ENCODE assay signal across 13 cellular contexts in genomic region chr2:6309415-6310185, GRCh38.
DNase-seq lines count a peak whose midpoint lies in the region; ATAC-seq and TF ChIP-seq lines count a peak whose summit lies in the region.
"Had no signal": no experiment of that assay in that cellular context is flagged by ENCODE, and none has a peak within 500 bp of the region (broad histone marks: within the 10 kb centered on the region; RNA-seq: fewer than 3 reads in every experiment).

No MANE protein-coding gene starts in this region.

- H3K4me3 ChIP-seq in brain microvascular endothelial cell (ENCODE audit: low read depth, low read length), result no peak overlapping the region
- H3K4me3 ChIP-seq: lung, skin epidermis, stomach had no signal

- H3K27me3 Mint-ChIP-seq in activated B cell treated with CpG ODN at 0.5 μM for 24 hours, result no peaks in the 10 kb centered on the region
- peaks cover 0 to 10% (median 0%) of the 10 kb centered on the region in 5 donors for H3K27me3 Mint-ChIP-seq in naive thymus-derived CD8-positive, alpha-beta T cell
- H3K27me3 Mint-ChIP-seq: CD4-positive, CD25-positive, alpha-beta regulatory T cell had no signal

- H3K4me3 Mint-ChIP-seq in activated B cell treated with CpG ODN at 0.5 μM for 24 hours, result peak overlapping the region; percentile 45
- no peak overlapping the region for H3K4me3 Mint-ChIP-seq in naive thymus-derived CD8-positive, alpha-beta T cell
- H3K4me3 Mint-ChIP-seq: CD4-positive, CD25-positive, alpha-beta regulatory T cell had no signal

- in situ Hi-C loops in GM13976 (cut with MboI; ENCODE audit: low sequenced_read_pairs, unreplicated experiment) (no loop called here), brain microvascular endothelial cell (cut with HindIII; ENCODE audit: low pct_ligation_motif_present, low sequenced_read_pairs) (no loop called here)

- DNase-seq in GM13976 (ENCODE audit: low spot score), result peak; percentile 48
- DNase-seq in activated B cell treated with CpG ODN at 0.5 μM for 24 hours, result no peak
- DNase-seq in Right ventricle myocardium superior, result no peak
- no peak for DNase-seq in NCI-H446 treated with DMSO at 0.1 percent for 48 hours (lab: John Stamatoyannopoulos, UW)
- DNase-seq in naive thymus-derived CD8-positive, alpha-beta T cell, result no peak
- DNase-seq in brain microvascular endothelial cell, result no peak
- DNase-seq: CD4-positive, CD25-positive, alpha-beta regulatory T cell; RPMI8226; stomach had no signal

- H3K27ac Mint-ChIP-seq in activated B cell treated with CpG ODN at 0.5 μM for 24 hours, result no peak overlapping the region
- H3K27ac Mint-ChIP-seq in naive thymus-derived CD8-positive, alpha-beta T cell, result no peak overlapping the region
- H3K27ac Mint-ChIP-seq: CD4-positive, CD25-positive, alpha-beta regulatory T cell had no signal

- intact Hi-C loops in activated B cell treated with CpG ODN at 0.5 μM for 24 hours (cut with micrococcal nuclease) (no loop called here), Right ventricle myocardium superior (cut with DNase I) (no loop called here)

- no peaks in the 10 kb centered on the region for H3K36me3 ChIP-seq in brain microvascular endothelial cell (replicated peaks)
- H3K36me3 ChIP-seq: stomach had no signal

- H3K36me3 Mint-ChIP-seq in activated B cell treated with CpG ODN at 0.5 μM for 24 hours (ENCODE audit: low read depth), result no peaks in the 10 kb centered on the region
- no peaks in the 10 kb centered on the region for H3K36me3 Mint-ChIP-seq in naive thymus-derived CD8-positive, alpha-beta T cell
- H3K36me3 Mint-ChIP-seq: CD4-positive, CD25-positive, alpha-beta regulatory T cell had no signal

- no peaks in the 10 kb centered on the region for H3K9me3 Mint-ChIP-seq in activated B cell treated with CpG ODN at 0.5 μM for 24 hours
- peaks cover 0 to 10% (median 2%) of the 10 kb centered on the region in 9 donors for H3K9me3 Mint-ChIP-seq in naive thymus-derived CD8-positive, alpha-beta T cell

- H3K27me3 ChIP-seq in brain microvascular endothelial cell (replicated peaks), result no peaks in the 10 kb centered on the region
- H3K27me3 ChIP-seq: stomach had no signal

- H3K4me1 Mint-ChIP-seq in activated B cell treated with CpG ODN at 0.5 μM for 24 hours, result peaks cover 18% of the 10 kb centered on the region
- H3K4me1 Mint-ChIP-seq in naive thymus-derived CD8-positive, alpha-beta T cell, result peaks cover 0 to 6% (median 0%) of the 10 kb centered on the region in 4 donors
- H3K4me1 Mint-ChIP-seq: CD4-positive, CD25-positive, alpha-beta regulatory T cell had no signal

- H3K27ac ChIP-seq in brain microvascular endothelial cell, result no peak overlapping the region
- H3K27ac ChIP-seq: skin epidermis, stomach had no signal

- CTCF ChIA-PET in activated B cell treated with CpG ODN at 0.5 μM for 24 hours (lab: Charles Lee), result no interaction called here

- ATAC-seq in GM21390 (IDR thresholded peaks at IDR 0.05; ENCODE audit: unreplicated experiment) (peak; percentile 91), HG03097 (IDR thresholded peaks at IDR 0.05; ENCODE audit: low FRiP score, unreplicated experiment) (peak; percentile 78), activated B cell treated with CpG ODN at 0.5 μM for 24 hours (ENCODE audit: low read depth) (peak; percentile 56), Right ventricle myocardium superior (ENCODE audit: poor library complexity) (no peak)
- no peak for ATAC-seq in naive thymus-derived CD8-positive, alpha-beta T cell

- TF ChIP-seq CTCF in GM13976 (IDR thresholded peaks at IDR 0.05; ENCODE audit: borderline replicate concordance, control extremely low read depth, extremely low read depth, insufficient read depth, missing control alignments), result no peak
- TF ChIP-seq CTCF in activated B cell treated with CpG ODN at 0.5 μM for 24 hours (IDR thresholded peaks at IDR 0.05), result no peak
- TF ChIP-seq CTCF in brain microvascular endothelial cell (IDR thresholded peaks at IDR 0.05; ENCODE audit: low read depth, low read length, missing control alignments), result no peak

- POLR2A ChIA-PET in activated B cell treated with CpG ODN at 0.5 μM for 24 hours (lab: Charles Lee), result interaction anchor here (0.6 kb wide), 1 partner anchor 239 kb away, joined by 5 read pairs; no protein-coding TSS in a partner anchor
- POLR2A ChIA-PET in naive thymus-derived CD8-positive, alpha-beta T cell (lab: Charles Lee), result no interaction called here

Comparison
In these comparisons a context has a peak if more than half of its experiments do, and no peak if none do; other contexts are left out.
1. ATAC-seq: peak in GM21390 (single experiment), HG03097 (single experiment) and activated B cell treated with CpG ODN at 0.5 μM for 24 hours (single experiment); none in Right ventricle myocardium superior (single experiment) and naive thymus-derived CD8-positive, alpha-beta T cell (0 of 2).